In the genomic region with DNA sequence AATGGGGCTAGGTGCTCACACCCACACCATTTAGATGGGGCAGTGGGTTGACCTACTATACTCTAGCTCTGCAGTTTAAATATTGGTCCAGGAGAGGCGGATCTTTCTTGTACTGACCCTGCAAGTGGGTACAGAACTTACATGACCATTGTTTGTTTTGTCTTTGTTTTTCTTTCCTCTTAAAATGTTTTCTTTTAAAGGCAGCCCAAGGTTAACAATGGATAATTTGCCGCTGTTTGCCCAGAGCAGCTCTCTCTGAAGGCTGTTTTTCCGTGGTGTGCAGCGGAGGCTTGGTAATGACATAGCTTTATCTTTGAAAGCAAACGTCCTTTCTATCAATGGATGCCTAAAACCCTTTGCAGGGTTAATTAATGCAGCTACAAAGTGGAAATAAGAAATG, we compare ENCODE assay signal across 17 cellular contexts.
"Had no signal": no experiment of that assay in that cellular context is flagged by ENCODE, and none has a peak within 500 bp of the region (broad histone marks: within the 10 kb centered on the region; RNA-seq: fewer than 3 reads in every experiment).

No MANE protein-coding gene starts in this region.

- H3K4me1 Mint-ChIP-seq: natural killer cell; stimulated activated memory B cell treated with anti-CD40 and anti-IgM and Interleukin-4, amounts not matched to agents 10 μg/mL and 1 μg/mL and 100 μg/mL, for 72 hours had no signal

- H3K9me3 ChIP-seq: left lung, neutrophil, prostate gland, right atrium auricular region, sigmoid colon, testis, tibial artery had no signal

- H3K27ac ChIP-seq: dorsolateral prefrontal cortex, left lung, neutrophil, prostate gland, right atrium auricular region, sigmoid colon, testis, tibial artery had no signal

- H3K36me3 Mint-ChIP-seq: natural killer cell; stimulated activated memory B cell treated with anti-CD40 and anti-IgM and Interleukin-4, amounts not matched to agents 10 μg/mL and 1 μg/mL and 100 μg/mL, for 72 hours; type B pancreatic cell had no signal

- H3K4me1 ChIP-seq: left lung, prostate gland, right atrium auricular region, sigmoid colon, testis, tibial artery had no signal

- H3K9me3 Mint-ChIP-seq: natural killer cell; neural crest cell; stimulated activated memory B cell treated with anti-CD40 and anti-IgM and Interleukin-4, amounts not matched to agents 10 μg/mL and 1 μg/mL and 100 μg/mL, for 72 hours had no signal

- H3K36me3 ChIP-seq: left lung, neutrophil, prostate gland, right atrium auricular region, sigmoid colon, tibial artery had no signal

- H3K4me3 Mint-ChIP-seq: natural killer cell; neural crest cell; stimulated activated memory B cell treated with anti-CD40 and anti-IgM and Interleukin-4, amounts not matched to agents 10 μg/mL and 1 μg/mL and 100 μg/mL, for 72 hours; type B pancreatic cell had no signal

- H3K27me3 Mint-ChIP-seq: stimulated activated memory B cell treated with anti-CD40 and anti-IgM and Interleukin-4, amounts not matched to agents 10 μg/mL and 1 μg/mL and 100 μg/mL, for 72 hours had no signal

- DNase-seq: dorsolateral prefrontal cortex; effector CD4-positive, alpha-beta T cell; left lung; mesenchymal stem cell; natural killer cell; sigmoid colon; stimulated activated CD4-positive, alpha-beta T cell treated with anti-CD3 and anti-CD28 coated beads, Interleukin-4, amount 100 ng/mL, for 4 hours; stimulated activated naive CD8-positive, alpha-beta T cell treated with anti-CD3 and anti-CD28 coated beads, Interleukin-15, Interleukin-2, amounts not matched to agents 100 U/mL and 50 U/mL, for 24 hours; substantia nigra; testis; tibial artery had no signal

- H3K27me3 ChIP-seq: dorsolateral prefrontal cortex, left lung, neutrophil, right atrium auricular region, sigmoid colon, testis, tibial artery had no signal

- H3K27ac Mint-ChIP-seq: natural killer cell; stimulated activated memory B cell treated with anti-CD40 and anti-IgM and Interleukin-4, amounts not matched to agents 10 μg/mL and 1 μg/mL and 100 μg/mL, for 72 hours; type B pancreatic cell had no signal

- H3K4me3 ChIP-seq: dorsolateral prefrontal cortex, left lung, prostate gland, right atrium auricular region, sigmoid colon, testis, tibial artery had no signal
